Comparison of ENCODE assay signal across 1 cellular context in the genomic region with DNA sequence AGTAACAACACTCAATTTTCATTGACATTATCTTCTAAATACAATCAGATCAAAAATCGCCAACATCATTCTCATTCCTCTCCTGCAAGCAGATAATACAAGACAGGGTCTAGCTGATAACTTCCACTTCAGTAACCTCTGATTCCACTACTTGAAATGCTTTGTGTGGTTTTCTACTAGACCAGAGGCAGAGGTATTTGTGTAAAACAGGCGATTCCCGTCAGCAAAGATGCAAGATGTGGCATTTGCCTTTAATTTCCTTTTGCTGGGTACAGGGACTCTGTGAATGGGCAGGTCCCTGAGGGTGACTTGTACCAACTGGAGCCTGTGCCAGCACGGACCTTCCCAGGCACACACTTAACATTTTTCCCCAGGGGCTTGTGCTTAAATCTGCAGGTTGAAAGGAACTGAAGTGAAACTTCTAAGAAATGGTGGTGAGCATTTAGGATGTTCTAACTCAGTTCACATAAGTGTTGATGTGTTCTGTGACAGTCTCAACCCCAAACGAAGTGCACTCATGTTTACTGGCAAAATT.
TF ChIP-seq lines count a peak whose summit lies in the region.

No MANE protein-coding gene starts in this region.

TF ChIP-seq in GM12878, 131 proteins besides CTCF, POLR2A, EP300 and RAD21 (continued from another document):
- TF ChIP-seq, protein P1, sequence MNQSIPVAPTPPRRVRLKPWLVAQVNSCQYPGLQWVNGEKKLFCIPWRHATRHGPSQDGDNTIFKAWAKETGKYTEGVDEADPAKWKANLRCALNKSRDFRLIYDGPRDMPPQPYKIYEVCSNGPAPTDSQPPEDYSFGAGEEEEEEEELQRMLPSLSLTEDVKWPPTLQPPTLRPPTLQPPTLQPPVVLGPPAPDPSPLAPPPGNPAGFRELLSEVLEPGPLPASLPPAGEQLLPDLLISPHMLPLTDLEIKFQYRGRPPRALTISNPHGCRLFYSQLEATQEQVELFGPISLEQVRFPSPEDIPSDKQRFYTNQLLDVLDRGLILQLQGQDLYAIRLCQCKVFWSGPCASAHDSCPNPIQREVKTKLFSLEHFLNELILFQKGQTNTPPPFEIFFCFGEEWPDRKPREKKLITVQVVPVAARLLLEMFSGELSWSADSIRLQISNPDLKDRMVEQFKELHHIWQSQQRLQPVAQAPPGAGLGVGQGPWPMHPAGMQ (IDR thresholded peaks at IDR 0.05; ENCODE audit: borderline replicate concordance): no peak
- TF ChIP-seq, protein P2, sequence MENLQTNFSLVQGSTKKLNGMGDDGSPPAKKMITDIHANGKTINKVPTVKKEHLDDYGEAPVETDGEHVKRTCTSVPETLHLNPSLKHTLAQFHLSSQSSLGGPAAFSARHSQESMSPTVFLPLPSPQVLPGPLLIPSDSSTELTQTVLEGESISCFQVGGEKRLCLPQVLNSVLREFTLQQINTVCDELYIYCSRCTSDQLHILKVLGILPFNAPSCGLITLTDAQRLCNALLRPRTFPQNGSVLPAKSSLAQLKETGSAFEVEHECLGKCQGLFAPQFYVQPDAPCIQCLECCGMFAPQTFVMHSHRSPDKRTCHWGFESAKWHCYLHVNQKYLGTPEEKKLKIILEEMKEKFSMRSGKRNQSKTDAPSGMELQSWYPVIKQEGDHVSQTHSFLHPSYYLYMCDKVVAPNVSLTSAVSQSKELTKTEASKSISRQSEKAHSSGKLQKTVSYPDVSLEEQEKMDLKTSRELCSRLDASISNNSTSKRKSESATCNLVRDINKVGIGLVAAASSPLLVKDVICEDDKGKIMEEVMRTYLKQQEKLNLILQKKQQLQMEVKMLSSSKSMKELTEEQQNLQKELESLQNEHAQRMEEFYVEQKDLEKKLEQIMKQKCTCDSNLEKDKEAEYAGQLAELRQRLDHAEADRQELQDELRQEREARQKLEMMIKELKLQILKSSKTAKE (IDR thresholded peaks at IDR 0.05; ENCODE audit: low read depth, poor library complexity, severe bottlenecking): no peak
- TF ChIP-seq ZNF274 (IDR thresholded peaks at IDR 0.05; ENCODE audit: insufficient read depth, insufficient read length) (no peak), SIN3A (IDR thresholded peaks at IDR 0.05; ENCODE audit: low read depth, low read length) (no peak), PAX8 (IDR thresholded peaks at IDR 0.05) (no peak), RBBP5 (conservative IDR thresholded peaks at IDR 0.05) (no peak), PAX5 (IDR thresholded peaks at IDR 0.05; ENCODE audit: borderline replicate concordance, low read depth, low read length) (no peak), IKZF1 (conservative IDR thresholded peaks at IDR 0.05) (peak; percentile 30; the same call in 1 of the 2 replicates), GATAD2B (conservative IDR thresholded peaks at IDR 0.05; ENCODE audit: low read depth) (peak; percentile 73), MEF2B (IDR thresholded peaks at IDR 0.05; ENCODE audit: partially characterized antibody, poor library complexity, severe bottlenecking) (peak; percentile 79), ATF7 (IDR thresholded peaks at IDR 0.05; ENCODE audit: low read depth) (no peak)
- TF ChIP-seq, protein P3, sequence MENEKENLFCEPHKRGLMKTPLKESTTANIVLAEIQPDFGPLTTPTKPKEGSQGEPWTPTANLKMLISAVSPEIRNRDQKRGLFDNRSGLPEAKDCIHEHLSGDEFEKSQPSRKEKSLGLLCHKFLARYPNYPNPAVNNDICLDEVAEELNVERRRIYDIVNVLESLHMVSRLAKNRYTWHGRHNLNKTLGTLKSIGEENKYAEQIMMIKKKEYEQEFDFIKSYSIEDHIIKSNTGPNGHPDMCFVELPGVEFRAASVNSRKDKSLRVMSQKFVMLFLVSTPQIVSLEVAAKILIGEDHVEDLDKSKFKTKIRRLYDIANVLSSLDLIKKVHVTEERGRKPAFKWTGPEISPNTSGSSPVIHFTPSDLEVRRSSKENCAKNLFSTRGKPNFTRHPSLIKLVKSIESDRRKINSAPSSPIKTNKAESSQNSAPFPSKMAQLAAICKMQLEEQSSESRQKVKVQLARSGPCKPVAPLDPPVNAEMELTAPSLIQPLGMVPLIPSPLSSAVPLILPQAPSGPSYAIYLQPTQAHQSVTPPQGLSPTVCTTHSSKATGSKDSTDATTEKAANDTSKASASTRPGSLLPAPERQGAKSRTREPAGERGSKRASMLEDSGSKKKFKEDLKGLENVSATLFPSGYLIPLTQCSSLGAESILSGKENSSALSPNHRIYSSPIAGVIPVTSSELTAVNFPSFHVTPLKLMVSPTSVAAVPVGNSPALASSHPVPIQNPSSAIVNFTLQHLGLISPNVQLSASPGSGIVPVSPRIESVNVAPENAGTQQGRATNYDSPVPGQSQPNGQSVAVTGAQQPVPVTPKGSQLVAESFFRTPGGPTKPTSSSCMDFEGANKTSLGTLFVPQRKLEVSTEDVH (IDR thresholded peaks at IDR 0.05; ENCODE audit: low read depth, partially characterized antibody): no peak
- TF ChIP-seq, protein P4, sequence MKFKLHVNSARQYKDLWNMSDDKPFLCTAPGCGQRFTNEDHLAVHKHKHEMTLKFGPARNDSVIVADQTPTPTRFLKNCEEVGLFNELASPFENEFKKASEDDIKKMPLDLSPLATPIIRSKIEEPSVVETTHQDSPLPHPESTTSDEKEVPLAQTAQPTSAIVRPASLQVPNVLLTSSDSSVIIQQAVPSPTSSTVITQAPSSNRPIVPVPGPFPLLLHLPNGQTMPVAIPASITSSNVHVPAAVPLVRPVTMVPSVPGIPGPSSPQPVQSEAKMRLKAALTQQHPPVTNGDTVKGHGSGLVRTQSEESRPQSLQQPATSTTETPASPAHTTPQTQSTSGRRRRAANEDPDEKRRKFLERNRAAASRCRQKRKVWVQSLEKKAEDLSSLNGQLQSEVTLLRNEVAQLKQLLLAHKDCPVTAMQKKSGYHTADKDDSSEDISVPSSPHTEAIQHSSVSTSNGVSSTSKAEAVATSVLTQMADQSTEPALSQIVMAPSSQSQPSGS (IDR thresholded peaks at IDR 0.05; ENCODE audit: low read length): no peak
- TF ChIP-seq, protein P5, sequence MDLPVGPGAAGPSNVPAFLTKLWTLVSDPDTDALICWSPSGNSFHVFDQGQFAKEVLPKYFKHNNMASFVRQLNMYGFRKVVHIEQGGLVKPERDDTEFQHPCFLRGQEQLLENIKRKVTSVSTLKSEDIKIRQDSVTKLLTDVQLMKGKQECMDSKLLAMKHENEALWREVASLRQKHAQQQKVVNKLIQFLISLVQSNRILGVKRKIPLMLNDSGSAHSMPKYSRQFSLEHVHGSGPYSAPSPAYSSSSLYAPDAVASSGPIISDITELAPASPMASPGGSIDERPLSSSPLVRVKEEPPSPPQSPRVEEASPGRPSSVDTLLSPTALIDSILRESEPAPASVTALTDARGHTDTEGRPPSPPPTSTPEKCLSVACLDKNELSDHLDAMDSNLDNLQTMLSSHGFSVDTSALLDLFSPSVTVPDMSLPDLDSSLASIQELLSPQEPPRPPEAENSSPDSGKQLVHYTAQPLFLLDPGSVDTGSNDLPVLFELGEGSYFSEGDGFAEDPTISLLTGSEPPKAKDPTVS (IDR thresholded peaks at IDR 0.05; ENCODE audit: low read depth, low read length): no peak
- TF ChIP-seq, protein P6, sequence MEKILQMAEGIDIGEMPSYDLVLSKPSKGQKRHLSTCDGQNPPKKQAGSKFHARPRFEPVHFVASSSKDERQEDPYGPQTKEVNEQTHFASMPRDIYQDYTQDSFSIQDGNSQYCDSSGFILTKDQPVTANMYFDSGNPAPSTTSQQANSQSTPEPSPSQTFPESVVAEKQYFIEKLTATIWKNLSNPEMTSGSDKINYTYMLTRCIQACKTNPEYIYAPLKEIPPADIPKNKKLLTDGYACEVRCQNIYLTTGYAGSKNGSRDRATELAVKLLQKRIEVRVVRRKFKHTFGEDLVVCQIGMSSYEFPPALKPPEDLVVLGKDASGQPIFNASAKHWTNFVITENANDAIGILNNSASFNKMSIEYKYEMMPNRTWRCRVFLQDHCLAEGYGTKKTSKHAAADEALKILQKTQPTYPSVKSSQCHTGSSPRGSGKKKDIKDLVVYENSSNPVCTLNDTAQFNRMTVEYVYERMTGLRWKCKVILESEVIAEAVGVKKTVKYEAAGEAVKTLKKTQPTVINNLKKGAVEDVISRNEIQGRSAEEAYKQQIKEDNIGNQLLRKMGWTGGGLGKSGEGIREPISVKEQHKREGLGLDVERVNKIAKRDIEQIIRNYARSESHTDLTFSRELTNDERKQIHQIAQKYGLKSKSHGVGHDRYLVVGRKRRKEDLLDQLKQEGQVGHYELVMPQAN (conservative IDR thresholded peaks at IDR 0.05): no peak
TF ChIP-seq in GM12878: peak in this region for 3.
